Comparison of ENCODE assay signal across 21 cellular contexts in the genomic region with DNA sequence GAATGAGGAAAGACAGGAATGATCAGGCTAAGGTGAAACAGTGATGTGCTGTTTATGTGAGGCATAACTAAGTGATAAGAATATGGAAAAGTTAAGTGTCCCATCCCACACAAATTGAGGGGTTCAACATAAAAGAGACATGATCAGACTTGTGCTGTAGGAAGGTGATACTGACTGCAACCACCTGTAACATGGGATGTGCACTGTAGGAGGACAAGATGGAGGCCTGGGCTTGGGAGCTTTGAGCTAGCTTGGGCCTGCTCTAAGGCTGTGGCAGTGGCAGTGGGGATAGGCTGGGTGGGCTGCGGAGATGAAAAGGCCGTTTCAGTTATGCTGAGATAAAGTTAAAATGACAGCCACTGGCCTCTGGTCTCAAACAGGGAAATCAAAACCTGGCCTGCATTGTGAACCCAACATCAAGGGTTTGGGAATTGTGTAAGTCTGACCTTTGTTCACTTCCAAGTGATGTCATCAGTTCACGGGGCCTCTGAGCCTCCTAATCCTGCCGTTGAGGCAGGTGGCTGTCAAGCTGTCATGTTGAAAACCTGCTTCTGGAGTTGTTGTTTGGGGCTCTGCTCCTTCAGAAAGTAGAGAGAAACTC.
DNase-seq lines count a peak whose midpoint lies in the region; ATAC-seq, FAIRE-seq and TF ChIP-seq lines count a peak whose summit lies in the region.
"Had no signal": no experiment of that assay in that cellular context is flagged by ENCODE, and none has a peak within 500 bp of the region (broad histone marks: within the 10 kb centered on the region; RNA-seq: fewer than 3 reads in every experiment).

No MANE protein-coding gene starts in this region.

- FAIRE-seq in pancreas (lab: Jason Lieb, UNC) = no peak
- FAIRE-seq: GM12892, GM18507 had no signal

- CTCF ChIA-PET in HEK293 (lab: Yijun Ruan, JAX) = interaction anchor here (0.7 to 10.2 kb wide), 5 partner anchors 10 to 214 kb away, joined by 3 to 67 read pairs (median 4); no protein-coding TSS in a partner anchor

- WGBS in pancreas, 2 donors = 45 to 53% methylated on average over 4 of the region's 4 CpGs

- H3K4me3 ChIP-seq in HEK293 (ENCODE audit: low read depth, low read length) (no peak overlapping the region), pancreas (no peak overlapping the region)
- H3K4me3 ChIP-seq: BLaER1 had no signal

- H3K4me1 ChIP-seq in HEK293 (ENCODE audit: control insufficient read depth, insufficient read depth, low read length) (no peaks in the 10 kb centered on the region), pancreas (peaks cover 0 to 5% (median 0%) of the 10 kb centered on the region in 3 donors)

- ATAC-seq in left colon (peak; percentile 75), pancreas (peak in 3 of 4 donors; percentile 26 to 39 (median 36)), HG03108 (IDR thresholded peaks at IDR 0.05; ENCODE audit: unreplicated experiment) (no peak)

- intact Hi-C loops in left colon (cut with DNase I, micrococcal nuclease) = no loop called here
- intact Hi-C loops in pancreas (cut with DNase I) = no loop called here

- H3K36me3 ChIP-seq in HEK293 (ENCODE audit: control insufficient read depth in 2 of 2, insufficient read depth in 1 of 2, low read length in 2 of 2) (no peaks in the 10 kb centered on the region), pancreas (no peaks in the 10 kb centered on the region)
- H3K36me3 ChIP-seq: BLaER1 had no signal

- no peak overlapping the region for H3K27ac ChIP-seq in HEK293 (ENCODE audit: extremely low read depth, low read depth, low read length)
- no peak overlapping the region for H3K27ac ChIP-seq in pancreas
- H3K27ac ChIP-seq: BLaER1 had no signal

- POLR2A ChIA-PET in HEK293 (lab: Yijun Ruan, JAX) = no interaction called here

- TF ChIP-seq CTCF in HEK293 (tag by site-specific recombination; IDR thresholded peaks at IDR 0.05) (no peak), pancreas (IDR thresholded peaks at IDR 0.05) (no peak)

- no peaks in the 10 kb centered on the region for H3K27me3 ChIP-seq in pancreas
- H3K27me3 ChIP-seq: BLaER1 had no signal

- H3K9me3 ChIP-seq in HEK293 (ENCODE audit: control insufficient read depth, insufficient read depth, low read depth, low read length) (no peaks in the 10 kb centered on the region), pancreas (no peaks in the 10 kb centered on the region)
- H3K9me3 ChIP-seq: BLaER1 had no signal

- DNase-seq in SW480 (ENCODE audit: low spot score) (peak; percentile 8), left colon (no peak), pancreas (no peak), T1000 (lab: John Stamatoyannopoulos, UW) (no peak)
- no peak for DNase-seq in activated CD4-positive, CD25-positive, alpha-beta regulatory T cell treated with anti-CD3 and anti-CD28 coated beads, Interleukin-2, amount 50 U/mL, for 72 hours
- DNase-seq: CD4-positive, alpha-beta memory T cell; DMS79; HFFc6; KBM-7; NCI-H1105 treated with DMSO at 0.1 percent for 48 hours; NCI-H187; NCI-H2227 treated with DMSO at 0.1 percent for 48 hours; NCI-H510A treated with DMSO at 0.1 percent for 48 hours; NCI-H774; RPMI8226; SHP77 treated with DMSO at 0.1 percent for 48 hours had no signal

TF ChIP-seq in HEK293, 187 proteins besides CTCF, POLR2A, EP300 and RAD21:
- no peak for TF ChIP-seq ZNF596 (tag by site-specific recombination; IDR thresholded peaks at IDR 0.05)
- no peak for TF ChIP-seq ZNF707 (tag by site-specific recombination; IDR thresholded peaks at IDR 0.05)
- TF ChIP-seq, protein P1, sequence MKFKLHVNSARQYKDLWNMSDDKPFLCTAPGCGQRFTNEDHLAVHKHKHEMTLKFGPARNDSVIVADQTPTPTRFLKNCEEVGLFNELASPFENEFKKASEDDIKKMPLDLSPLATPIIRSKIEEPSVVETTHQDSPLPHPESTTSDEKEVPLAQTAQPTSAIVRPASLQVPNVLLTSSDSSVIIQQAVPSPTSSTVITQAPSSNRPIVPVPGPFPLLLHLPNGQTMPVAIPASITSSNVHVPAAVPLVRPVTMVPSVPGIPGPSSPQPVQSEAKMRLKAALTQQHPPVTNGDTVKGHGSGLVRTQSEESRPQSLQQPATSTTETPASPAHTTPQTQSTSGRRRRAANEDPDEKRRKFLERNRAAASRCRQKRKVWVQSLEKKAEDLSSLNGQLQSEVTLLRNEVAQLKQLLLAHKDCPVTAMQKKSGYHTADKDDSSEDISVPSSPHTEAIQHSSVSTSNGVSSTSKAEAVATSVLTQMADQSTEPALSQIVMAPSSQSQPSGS (tag by site-specific recombination; IDR thresholded peaks at IDR 0.05; ENCODE audit: low read depth) = peak; percentile 45; the same call in 1 of the 2 replicates
- TF ChIP-seq SCRT2 (tag by site-specific recombination; IDR thresholded peaks at IDR 0.05) = peak; percentile 80
- no peak for TF ChIP-seq ZNF274 (IDR thresholded peaks at IDR 0.05; ENCODE audit: low read length)
- TF ChIP-seq ZNF274 (tag by site-specific recombination; IDR thresholded peaks at IDR 0.05; ENCODE audit: borderline replicate concordance) = no peak
